ENCODE assay signal across 8 cellular contexts in genomic region chr17:77318491-77319210, GRCh38.
DNase-seq lines count a peak whose midpoint lies in the region; ATAC-seq, FAIRE-seq and TF ChIP-seq lines count a peak whose summit lies in the region.

No MANE protein-coding gene starts in this region.

- H3K27me3 Mint-ChIP-seq in CD8-positive, alpha-beta T cell (ENCODE audit: low read depth) = no peaks in the 10 kb centered on the region
- H3K27me3 Mint-ChIP-seq in endodermal cell (ENCODE audit: insufficient read depth) (no peaks in the 10 kb centered on the region), osteocyte (ENCODE audit: unreplicated experiment) (no peaks in the 10 kb centered on the region)

- no peaks in the 10 kb centered on the region for H3K9me3 ChIP-seq in CD8-positive, alpha-beta T cell (ENCODE audit: low read length)
- no peaks in the 10 kb centered on the region for H3K9me3 ChIP-seq in endodermal cell (ENCODE audit: control insufficient read depth, low read length)

- TF ChIP-seq CTCF in CD8-positive, alpha-beta T cell (IDR thresholded peaks at IDR 0.05) = no peak
- no peak for TF ChIP-seq CTCF in endodermal cell (conservative IDR thresholded peaks at IDR 0.05)
- TF ChIP-seq CTCF in osteocyte (IDR thresholded peaks at IDR 0.05) = no peak

- peaks cover 28% of the 10 kb centered on the region for H3K4me1 ChIP-seq in CD8-positive, alpha-beta T cell (ENCODE audit: insufficient read depth, low read length)
- H3K4me1 ChIP-seq in endodermal cell (ENCODE audit: control insufficient read depth, insufficient read depth, low read length) = no peaks in the 10 kb centered on the region

- WGBS in endodermal cell (ENCODE audit: insufficient coverage in 1 of 2, insufficient read length in 1 of 2), 2 experiments = 89 to 90% methylated on average over 10 to 14 of the region's 14 CpGs

- no peak overlapping the region for H3K9ac ChIP-seq in endodermal cell (ENCODE audit: extremely low read depth, low read length, poor library complexity, severe bottlenecking)

- peak overlapping the region; percentile 49 for H3K27ac Mint-ChIP-seq in CD8-positive, alpha-beta T cell
- H3K27ac Mint-ChIP-seq in endodermal cell (peak overlapping the region; percentile 30), osteocyte (ENCODE audit: unreplicated experiment) (peak overlapping the region; percentile 99)

- no peak for ATAC-seq in CD8-positive, alpha-beta T cell
- ATAC-seq in GM21367 (IDR thresholded peaks at IDR 0.05; ENCODE audit: unreplicated experiment) (no peak), HG02571 (IDR thresholded peaks at IDR 0.05; ENCODE audit: unreplicated experiment) (no peak)

- intact Hi-C loops in CD8-positive, alpha-beta T cell (cut with DNase I, micrococcal nuclease) = no loop called here

- POLR2A ChIA-PET in CD8-positive, alpha-beta T cell (lab: Charles Lee) = no interaction called here

- H3K27me3 ChIP-seq in CD8-positive, alpha-beta T cell (ENCODE audit: insufficient read depth, low read length) = no peaks in the 10 kb centered on the region
- H3K27me3 ChIP-seq in endodermal cell (ENCODE audit: control insufficient read depth, insufficient read depth, low read length, poor library complexity, severe bottlenecking) = no peaks in the 10 kb centered on the region

- H3K4me1 Mint-ChIP-seq in CD8-positive, alpha-beta T cell (ENCODE audit: low read depth) = peaks cover 13% of the 10 kb centered on the region
- H3K4me1 Mint-ChIP-seq in endodermal cell (peaks cover 17% of the 10 kb centered on the region), osteocyte (ENCODE audit: unreplicated experiment) (peaks cover 81% of the 10 kb centered on the region)

- H3K27ac ChIP-seq in CD8-positive, alpha-beta T cell (ENCODE audit: low read depth, low read length) = no peak overlapping the region
- H3K27ac ChIP-seq in endodermal cell (ENCODE audit: low read depth, low read length) = no peak overlapping the region

- no peak for FAIRE-seq in frontal cortex (lab: Jason Lieb, UNC)

- no peak overlapping the region for H3K4me3 ChIP-seq in CD8-positive, alpha-beta T cell (ENCODE audit: low read depth, low read length)
- H3K4me3 ChIP-seq in endodermal cell (ENCODE audit: low read length) = no peak overlapping the region

- DNase-seq in CD8-positive, alpha-beta T cell = no peak
- peak; percentile 15 for DNase-seq in NOMO-1 treated with dmso at 0.1 percent for 144 hours (lab: John Stamatoyannopoulos, UW; ENCODE audit: unreplicated experiment)
- DNase-seq in endodermal cell = no peak
- no peak for DNase-seq in osteocyte (ENCODE audit: extremely low spot score, unreplicated experiment)
- no peak for DNase-seq in effector CD4-positive, alpha-beta T cell
- DNase-seq in frontal cortex (ENCODE audit: low spot score in 2 of 2) = no peak

- CTCF ChIA-PET in CD8-positive, alpha-beta T cell (lab: Charles Lee) = no interaction called here

- no peaks in the 10 kb centered on the region for H3K36me3 Mint-ChIP-seq in CD8-positive, alpha-beta T cell
- H3K36me3 Mint-ChIP-seq in endodermal cell (ENCODE audit: low read depth) (peaks cover 1% of the 10 kb centered on the region), osteocyte (ENCODE audit: unreplicated experiment) (no peaks in the 10 kb centered on the region)

- H3K36me3 ChIP-seq in CD8-positive, alpha-beta T cell (ENCODE audit: insufficient read depth, low read length) = no peaks in the 10 kb centered on the region
- no peaks in the 10 kb centered on the region for H3K36me3 ChIP-seq in endodermal cell (ENCODE audit: control insufficient read depth, insufficient read depth, low read length)

- H3K9me3 Mint-ChIP-seq in CD8-positive, alpha-beta T cell = no peaks in the 10 kb centered on the region
- H3K9me3 Mint-ChIP-seq in endodermal cell = no peaks in the 10 kb centered on the region
- H3K9me3 Mint-ChIP-seq in osteocyte (ENCODE audit: unreplicated experiment) = no peaks in the 10 kb centered on the region

- no peak overlapping the region for H3K4me3 Mint-ChIP-seq in CD8-positive, alpha-beta T cell
- H3K4me3 Mint-ChIP-seq in endodermal cell (no peak overlapping the region), osteocyte (ENCODE audit: unreplicated experiment) (peak overlapping the region; percentile 80)

Comparison
In these comparisons a context has a peak if more than half of its experiments do, and no peak if none do; other contexts are left out.
1. H3K27ac Mint-ChIP-seq: peak in every context shown above with its lines; median percentile 99 in osteocyte; 49 in CD8-positive, alpha-beta T cell; 30 in endodermal cell.